ENCODE assay signal across 8 cellular contexts in genomic region chr19:21835429-21835809, GRCh38. TPM values are rescaled to one million over a fixed set of nuclear protein-coding genes. Genes with fewer than 3 reads are reported as not detected.
DNase-seq lines count a peak whose midpoint lies in the region; ATAC-seq and TF ChIP-seq lines count a peak whose summit lies in the region.

No MANE protein-coding gene starts in this region.

- CTCF ChIA-PET in activated naive CD4-positive, alpha-beta T cell treated with anti-CD3 and anti-CD28 coated beads for 36 hours (lab: Charles Lee), result interaction anchor here (0.6 to 1.6 kb wide), 3 partner anchors 8 to 101 kb away, joined by 5 to 7 read pairs (median 5); no protein-coding TSS in a partner anchor

- H3K9me3 Mint-ChIP-seq in activated naive CD4-positive, alpha-beta T cell treated with anti-CD3 and anti-CD28 coated beads for 36 hours, result peaks cover 14% of the 10 kb centered on the region
- peaks cover 7% of the 10 kb centered on the region for H3K9me3 Mint-ChIP-seq in type B pancreatic cell

- peaks cover 38% of the 10 kb centered on the region for H3K4me1 Mint-ChIP-seq in activated naive CD4-positive, alpha-beta T cell treated with anti-CD3 and anti-CD28 coated beads for 36 hours (ENCODE audit: low read depth)
- peaks cover 3% of the 10 kb centered on the region for H3K4me1 Mint-ChIP-seq in type B pancreatic cell (ENCODE audit: unreplicated experiment)

- ATAC-seq in HG03565 (IDR thresholded peaks at IDR 0.05; ENCODE audit: unreplicated experiment), result no peak

- DNase-seq in activated naive CD4-positive, alpha-beta T cell treated with anti-CD3 and anti-CD28 coated beads for 36 hours, result peak; percentile 11
- DNase-seq in activated naive CD4-positive, alpha-beta T cell treated with Interleukin-2 at 50 U/mL for 16 hours, result no peak
- no peak for DNase-seq in adipocyte (ENCODE audit: low read depth)
- DNase-seq in type B pancreatic cell (ENCODE audit: extremely low spot score, unreplicated experiment), result no peak
- DNase-seq in CD1c-positive myeloid dendritic cell (ENCODE audit: extremely low spot score), result no peak
- no peak for DNase-seq in activated gamma-delta T cell treated with Interleukin-2 at 50 U/mL for 16 hours

- TF ChIP-seq CTCF in liver (IDR thresholded peaks at IDR 0.05; ENCODE audit: low read depth, low read length, missing input control) (no peak), type B pancreatic cell (conservative IDR thresholded peaks at IDR 0.05) (no peak)

- H3K4me3 Mint-ChIP-seq in activated naive CD4-positive, alpha-beta T cell treated with anti-CD3 and anti-CD28 coated beads for 36 hours, result peak overlapping the region; percentile 98
- peak overlapping the region; percentile 98 for H3K4me3 Mint-ChIP-seq in type B pancreatic cell

- H3K27me3 ChIP-seq in adipocyte (replicated peaks; ENCODE audit: control insufficient read depth, insufficient read depth, low read length) (no peaks in the 10 kb centered on the region), liver (ENCODE audit: control insufficient read depth in 4 of 4, insufficient read depth in 4 of 4, low read length in 3 of 4) (no peaks in the 10 kb centered on the region)

- H3K27ac Mint-ChIP-seq in activated naive CD4-positive, alpha-beta T cell treated with anti-CD3 and anti-CD28 coated beads for 36 hours, result peak overlapping the region; percentile 99
- H3K27ac Mint-ChIP-seq in type B pancreatic cell, result peak overlapping the region; percentile 99

- peaks cover 12% of the 10 kb centered on the region for H3K9me3 ChIP-seq in adipocyte (ENCODE audit: control insufficient read depth, low read length)
- H3K9me3 ChIP-seq in liver (ENCODE audit: control insufficient read depth in 4 of 4, low read length in 3 of 4), result peaks cover 2 to 9% (median 5%) of the 10 kb centered on the region in 4 donors

- intact Hi-C loops in activated naive CD4-positive, alpha-beta T cell treated with anti-CD3 and anti-CD28 coated beads for 36 hours (cut with micrococcal nuclease), result loop anchor here (5.0 to 10.0 kb wide), 2 partner anchors 811 to 1173 kb away; partner anchors contain the start of genes ZNF430 and ZNF626

- whole genome bisulfite sequencing in liver, result 8% methylated on average over 23 of the region's 23 CpGs

- peak overlapping the region; percentile 92 for H3K9ac ChIP-seq in adipocyte (ENCODE audit: low read length)
- H3K9ac ChIP-seq in liver (ENCODE audit: low read depth in 1 of 2, low read length in 2 of 2), result peak overlapping the region; percentile 1 to 51

- H3K27ac ChIP-seq in liver (ENCODE audit: low read depth in 1 of 2, low read length in 2 of 2), result peak overlapping the region; percentile 70 to 75

- TF ChIP-seq RAD21 in liver (IDR thresholded peaks at IDR 0.05), result no peak

- H3K27me3 Mint-ChIP-seq in activated naive CD4-positive, alpha-beta T cell treated with anti-CD3 and anti-CD28 coated beads for 36 hours (ENCODE audit: low read depth), result no peaks in the 10 kb centered on the region
- no peaks in the 10 kb centered on the region for H3K27me3 Mint-ChIP-seq in type B pancreatic cell

- H3K4me1 ChIP-seq in adipocyte (ENCODE audit: control insufficient read depth, insufficient read depth, low read length), result peaks cover 19% of the 10 kb centered on the region
- no peaks in the 10 kb centered on the region for H3K4me1 ChIP-seq in liver (ENCODE audit: control insufficient read depth in 4 of 4, insufficient read depth in 4 of 4, low read length in 3 of 4)

- no peaks in the 10 kb centered on the region for H3K36me3 ChIP-seq in adipocyte (ENCODE audit: control insufficient read depth, insufficient read depth, low read length, severe bottlenecking)
- peaks cover 0 to 4% (median 0%) of the 10 kb centered on the region in 4 donors for H3K36me3 ChIP-seq in liver (ENCODE audit: control insufficient read depth in 4 of 4, insufficient read depth in 3 of 4, low read depth in 1 of 4, low read length in 3 of 4)

- H3K4me3 ChIP-seq in adipocyte (ENCODE audit: low read length), result peak overlapping the region; percentile 93
- peak overlapping the region; percentile 22 to 46 (median 43) for H3K4me3 ChIP-seq in liver (ENCODE audit: low read depth in 1 of 3, low read length in 3 of 3)

- H3K36me3 Mint-ChIP-seq in activated naive CD4-positive, alpha-beta T cell treated with anti-CD3 and anti-CD28 coated beads for 36 hours (ENCODE audit: low read depth), result peaks cover 62% of the 10 kb centered on the region
- H3K36me3 Mint-ChIP-seq in type B pancreatic cell, result peaks cover 40% of the 10 kb centered on the region

TF ChIP-seq in liver, 16 proteins besides CTCF, POLR2A, EP300 and RAD21:
- TF ChIP-seq FOXA1 (IDR thresholded peaks at IDR 0.05) (no peak), RXRA (IDR thresholded peaks at IDR 0.05) (no peak), MAX (IDR thresholded peaks at IDR 0.05) (no peak), TAF1 (conservative IDR thresholded peaks at IDR 0.05) (no peak), NR2F2 (IDR thresholded peaks at IDR 0.05) (no peak), HNF4G (IDR thresholded peaks at IDR 0.05) (no peak), ZBTB33 (IDR thresholded peaks at IDR 0.05) (no peak), ATF3 (IDR thresholded peaks at IDR 0.05) (no peak), EGR1 (IDR thresholded peaks at IDR 0.05; ENCODE audit: low read depth in 2 of 2) (no peak), SP1 (IDR thresholded peaks at IDR 0.05) (no peak), JUND (IDR thresholded peaks at IDR 0.05) (no peak), FOXA2 (IDR thresholded peaks at IDR 0.05) (no peak), HNF4A (conservative IDR thresholded peaks at IDR 0.05) (no peak), YY1 (IDR thresholded peaks at IDR 0.05) (no peak)

RNA-seq across cellular contexts. Expression of gene ZNF43, which starts 0.6 kb away (rescaled TPM):
- 10 to 100 TPM; 25.8 to 27.8 TPM for total RNA-seq in activated naive CD4-positive, alpha-beta T cell treated with anti-CD3 and anti-CD28 coated beads for 36 hours
- total RNA-seq in liver (1 to 10 TPM; 2.0 to 6.9 TPM), type B pancreatic cell (ENCODE audit: low replicate concordance) (31.2 and 53.9 TPM in 2 replicates)
- 1 to 10 TPM in 1 of 2 donors, under 1 TPM in 1; 0.31 to 1.5 TPM for polyA plus RNA-seq in liver
